In genomic region chr3:81186412-81186811, GRCh38 we compare ENCODE assay signal across 29 cellular contexts.
"Had no signal": no experiment of that assay in that cellular context is flagged by ENCODE, and none has a peak within 500 bp of the region (broad histone marks: within the 10 kb centered on the region; RNA-seq: fewer than 3 reads in every experiment).

No MANE protein-coding gene starts in this region.

- H2AFZ ChIP-seq: parathyroid adenoma had no signal

- H3K4me1 Mint-ChIP-seq: naive thymus-derived CD4-positive, alpha-beta T cell; nephron progenitor cell; neural crest cell; stimulated activated effector memory CD8-positive, alpha-beta T cell treated with anti-CD3 and anti-CD28 coated beads, Interleukin-12 subunit alpha, Interleukin-12 subunit beta, amount 100 ng/mL, for 72 hours; stimulated activated naive B cell treated with anti-CD40 and anti-IgM and Interleukin-4, amounts not matched to agents 10 μg/mL and 1 μg/mL and 100 μg/mL, for 72 hours had no signal

- H3K36me3 Mint-ChIP-seq: naive thymus-derived CD4-positive, alpha-beta T cell; stimulated activated effector memory CD8-positive, alpha-beta T cell treated with anti-CD3 and anti-CD28 coated beads, Interleukin-12 subunit alpha, Interleukin-12 subunit beta, amount 100 ng/mL, for 72 hours; stimulated activated naive B cell treated with anti-CD40 and anti-IgM and Interleukin-4, amounts not matched to agents 10 μg/mL and 1 μg/mL and 100 μg/mL, for 72 hours had no signal

- DNase-seq: naive thymus-derived CD4-positive, alpha-beta T cell; nephron progenitor cell; nucleus accumbens; posterior cingulate gyrus; psoas muscle; right cardiac atrium; right lobe of liver; sigmoid colon; small intestine; stimulated activated CD4-positive, alpha-beta T cell treated with anti-CD3 and anti-CD28 coated beads, Interleukin-15, amount 100 ng/mL, for 24 hours; stimulated activated CD4-positive, alpha-beta T cell treated with anti-CD3 and anti-CD28 coated beads, Interleukin-2, amount 100 ng/mL, for 24 hours; stimulated activated CD4-positive, alpha-beta T cell treated with anti-CD3 and anti-CD28 coated beads, Interleukin-2, amount 100 ng/mL, for 48 hours; stimulated activated CD4-positive, alpha-beta T cell treated with anti-CD3 and anti-CD28 coated beads, Interleukin-4, amount 100 ng/mL, for 24 hours; stimulated activated naive B cell treated with anti-CD40 and anti-IgM and Interleukin-4, amounts not matched to agents 10 μg/mL and 1 μg/mL and 100 μg/mL, for 72 hours; stimulated activated naive CD4-positive, alpha-beta T cell treated with Interleukin-2 at 50 U/mL for 16 hours; stomach; thyroid gland; trophoblast cell; upper lobe of left lung had no signal

- ATAC-seq: naive thymus-derived CD4-positive, alpha-beta T cell; natural killer cell treated with Interleukin-12 subunit alpha and Interleukin-12 subunit beta and Interleukin-15 and Interleukin-18, amount 100 ng/mL, for 72 hours; psoas muscle; right cardiac atrium; right lobe of liver; stimulated activated effector memory CD8-positive, alpha-beta T cell treated with anti-CD3 and anti-CD28 coated beads, Interleukin-12 subunit alpha, Interleukin-12 subunit beta, amount 100 ng/mL, for 72 hours; stimulated activated naive B cell treated with anti-CD40 and anti-IgM and Interleukin-4, amounts not matched to agents 10 μg/mL and 1 μg/mL and 100 μg/mL, for 72 hours had no signal

- H3K27ac Mint-ChIP-seq: naive thymus-derived CD4-positive, alpha-beta T cell; natural killer cell treated with Interleukin-12 subunit alpha and Interleukin-12 subunit beta and Interleukin-15 and Interleukin-18, amount 100 ng/mL, for 72 hours; nephron progenitor cell; progenitor cell of endocrine pancreas; stimulated activated effector memory CD8-positive, alpha-beta T cell treated with anti-CD3 and anti-CD28 coated beads, Interleukin-12 subunit alpha, Interleukin-12 subunit beta, amount 100 ng/mL, for 72 hours; stimulated activated naive B cell treated with anti-CD40 and anti-IgM and Interleukin-4, amounts not matched to agents 10 μg/mL and 1 μg/mL and 100 μg/mL, for 72 hours; stimulated activated naive CD8-positive, alpha-beta T cell treated with anti-CD3 and anti-CD28 coated beads, Interleukin-15, Interleukin-2, amounts not matched to agents 100 ng/mL and 50 ng/mL, for 24 hours had no signal

- H3K27me3 Mint-ChIP-seq: naive thymus-derived CD4-positive, alpha-beta T cell; natural killer cell treated with Interleukin-12 subunit alpha and Interleukin-12 subunit beta and Interleukin-15 and Interleukin-18, amount 100 ng/mL, for 72 hours; progenitor cell of endocrine pancreas; stimulated activated naive B cell treated with anti-CD40 and anti-IgM and Interleukin-4, amounts not matched to agents 10 μg/mL and 1 μg/mL and 100 μg/mL, for 72 hours; stimulated activated naive CD8-positive, alpha-beta T cell treated with anti-CD3 and anti-CD28 coated beads, Interleukin-15, Interleukin-2, amounts not matched to agents 100 ng/mL and 50 ng/mL, for 24 hours had no signal

- H3K27ac ChIP-seq: neutrophil, parathyroid adenoma, psoas muscle, right lobe of liver, sigmoid colon, stomach, thoracic aorta, thyroid gland, tibial nerve, upper lobe of left lung, vagina had no signal

- H3K79me2 ChIP-seq: parathyroid adenoma had no signal

- H3K4me3 Mint-ChIP-seq: naive thymus-derived CD4-positive, alpha-beta T cell; natural killer cell treated with Interleukin-12 subunit alpha and Interleukin-12 subunit beta and Interleukin-15 and Interleukin-18, amount 100 ng/mL, for 72 hours; nephron progenitor cell; neural crest cell; stimulated activated effector memory CD8-positive, alpha-beta T cell treated with anti-CD3 and anti-CD28 coated beads, Interleukin-12 subunit alpha, Interleukin-12 subunit beta, amount 100 ng/mL, for 72 hours; stimulated activated naive B cell treated with anti-CD40 and anti-IgM and Interleukin-4, amounts not matched to agents 10 μg/mL and 1 μg/mL and 100 μg/mL, for 72 hours; stimulated activated naive CD8-positive, alpha-beta T cell treated with anti-CD3 and anti-CD28 coated beads, Interleukin-15, Interleukin-2, amounts not matched to agents 100 ng/mL and 50 ng/mL, for 24 hours had no signal

- H3K4me1 ChIP-seq: parathyroid adenoma, psoas muscle, right lobe of liver, sigmoid colon, stomach, thyroid gland, tibial nerve, upper lobe of left lung, vagina had no signal

- H3K4me3 ChIP-seq: psoas muscle, right lobe of liver, sigmoid colon, stomach, thoracic aorta, thyroid gland, tibial nerve, upper lobe of left lung, vagina had no signal

- H3K27me3 ChIP-seq: neutrophil, right lobe of liver, sigmoid colon, stomach, thyroid gland, tibial nerve, upper lobe of left lung, vagina had no signal

- H3K36me3 ChIP-seq: neutrophil, right lobe of liver, sigmoid colon, stomach, thoracic aorta, thyroid gland, tibial nerve, upper lobe of left lung, vagina had no signal
